In the genomic region with DNA sequence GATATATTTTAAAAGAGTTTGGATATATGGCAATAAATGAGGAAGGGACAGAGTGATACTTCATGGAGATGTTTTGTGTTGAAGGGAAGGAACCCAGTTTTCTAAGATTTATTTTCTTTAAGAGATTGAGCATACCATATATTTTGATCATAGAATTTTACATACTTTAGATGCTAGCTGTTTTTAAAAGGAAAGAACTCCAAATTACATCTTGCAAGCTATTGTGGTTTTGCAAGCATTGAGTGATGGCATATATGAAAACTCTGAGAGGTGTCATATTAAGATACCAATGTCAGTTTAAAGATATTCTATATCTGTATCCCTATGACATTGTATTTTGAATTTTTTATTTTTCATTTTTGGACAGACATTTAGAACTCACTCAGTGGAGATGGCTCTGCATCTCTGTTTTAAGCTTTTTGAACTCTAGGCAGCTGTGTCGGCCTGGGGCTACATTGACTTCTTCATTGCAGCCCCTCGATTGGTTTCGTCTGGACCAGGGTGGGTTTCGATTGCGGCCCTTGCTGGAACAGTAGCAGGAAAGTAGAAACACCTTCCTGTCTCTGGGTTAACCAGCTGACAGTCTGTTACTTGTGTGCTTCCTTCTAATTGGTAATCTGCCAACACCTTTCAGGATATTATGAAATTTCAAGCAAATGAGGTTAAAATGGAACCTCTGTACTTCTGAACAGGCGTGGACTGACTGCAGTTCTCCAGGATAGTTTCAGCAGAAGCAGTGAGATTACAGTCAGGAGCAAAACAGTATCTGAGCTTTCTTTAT, we compare ENCODE assay signal across 8 cellular contexts. TPM values are rescaled to one million over a fixed set of nuclear protein-coding genes. Genes with fewer than 3 reads are reported as not detected.
A peak's percentile ranks its signal among the peaks of the same experiment; 100 is the strongest.
DNase-seq lines count a peak whose midpoint lies in the region; ATAC-seq and TF ChIP-seq lines count a peak whose summit lies in the region.

No MANE protein-coding gene starts in this region.

- peak overlapping the region in 2 of 3 experiments; percentile 60 to 71 for H3K27ac Mint-ChIP-seq in nephron

- no peaks in the 10 kb centered on the region for H3K27me3 Mint-ChIP-seq in nephron (ENCODE audit: low read depth)

- peak; percentile 23 for ATAC-seq in GM18498 (IDR thresholded peaks at IDR 0.05; ENCODE audit: unreplicated experiment)

- TF ChIP-seq CTCF in ascending aorta (IDR thresholded peaks at IDR 0.05): no peak
- TF ChIP-seq CTCF in nephron (IDR thresholded peaks at IDR 0.05; ENCODE audit: unreplicated experiment in 3 of 3): no peak

- no peaks in the 10 kb centered on the region for H3K36me3 Mint-ChIP-seq in nephron (ENCODE audit: low read depth)

- peak overlapping the region; percentile 16 to 73 for H3K27ac ChIP-seq in ascending aorta

- intact Hi-C loops in ascending aorta (cut with DNase I): no loop called here

- no peak overlapping the region for H3K4me3 ChIP-seq in ascending aorta

- peaks cover 70% of the 10 kb centered on the region for H3K4me1 Mint-ChIP-seq in nephron

- no peak overlapping the region for H3K4me3 Mint-ChIP-seq in nephron

- in situ Hi-C loops in KBM-7 (cut with MboI; ENCODE audit: low pct_unique_long_range_greater_than_20kb, low sequenced_read_pairs): no loop called here

- no peaks in the 10 kb centered on the region for H3K27me3 ChIP-seq in ascending aorta

- H3K9me3 ChIP-seq in ascending aorta: no peaks in the 10 kb centered on the region

- peaks cover 27 to 48% of the 10 kb centered on the region in 2 donors for H3K4me1 ChIP-seq in ascending aorta

- no peaks in the 10 kb centered on the region for H3K9me3 Mint-ChIP-seq in nephron

- no peaks in the 10 kb centered on the region for H3K36me3 ChIP-seq in ascending aorta

- DNase-seq in KBM-7 (peak; percentile 53), ascending aorta (ENCODE audit: low spot score in 2 of 2) (no peak), SW 1271 (lab: John Stamatoyannopoulos, UW) (no peak), NCI-H2029 treated with DMSO at 0.1 percent for 48 hours (lab: John Stamatoyannopoulos, UW) (no peak), HK-2 (ENCODE audit: unreplicated experiment) (no peak), ecto neural progenitor cell (ENCODE audit: low spot score) (no peak)

RNA-seq across cellular contexts. Expression of gene IGF2R, which starts 14.0 kb away (rescaled TPM):
- total RNA-seq in ascending aorta: 104 TPM
